In the genomic region with DNA sequence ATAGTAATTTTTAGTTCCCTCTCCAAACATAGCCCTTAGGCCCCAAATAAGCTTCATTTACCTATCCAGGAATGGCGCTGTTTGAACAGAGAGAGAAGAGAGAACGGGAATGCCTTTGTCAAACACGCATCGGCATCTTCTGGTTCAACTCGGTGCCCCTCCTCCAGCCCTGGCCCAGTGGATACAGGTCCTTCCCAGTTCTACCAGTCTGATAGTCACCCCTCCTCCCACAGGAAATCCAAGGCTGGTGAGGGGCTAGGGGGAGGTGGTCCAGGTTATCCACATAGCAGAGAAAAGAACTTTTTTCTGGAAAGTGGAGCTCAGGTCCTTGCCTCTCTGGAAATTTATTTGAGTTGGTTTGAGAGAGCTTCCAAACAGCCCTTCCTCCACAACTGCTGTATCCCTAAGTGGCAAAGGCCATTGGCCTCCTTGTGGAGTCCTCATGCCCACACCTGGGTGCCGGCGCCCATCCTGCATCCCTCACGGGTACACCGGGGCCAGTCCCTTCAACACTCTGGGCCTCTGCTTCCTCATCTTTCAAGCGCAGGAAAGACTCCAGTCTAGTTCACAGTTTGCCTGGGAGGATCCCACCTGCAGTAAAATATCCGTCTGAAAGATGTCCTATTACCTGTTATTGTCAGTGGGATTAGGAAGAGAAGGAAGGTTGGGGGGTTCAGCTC, we compare ENCODE assay signal across 16 cellular contexts.
DNase-seq lines count a peak whose midpoint lies in the region; ATAC-seq and TF ChIP-seq lines count a peak whose summit lies in the region.
"Had no signal": no experiment of that assay in that cellular context is flagged by ENCODE, and none has a peak within 500 bp of the region (broad histone marks: within the 10 kb centered on the region; RNA-seq: fewer than 3 reads in every experiment).

No MANE protein-coding gene starts in this region.

- H3K27me3 Mint-ChIP-seq in activated naive CD8-positive, alpha-beta T cell treated with anti-CD3 and anti-CD28 coated beads, Interleukin-2, amount 50 U/mL, for 24 hours = no peaks in the 10 kb centered on the region
- H3K27me3 Mint-ChIP-seq in activated naive CD8-positive, alpha-beta T cell treated with anti-CD3 and anti-CD28 coated beads for 36 hours = no peaks in the 10 kb centered on the region
- no peaks in the 10 kb centered on the region for H3K27me3 Mint-ChIP-seq in CD4-positive, alpha-beta T cell
- H3K27me3 Mint-ChIP-seq in activated CD4-positive, alpha-beta memory T cell treated with anti-CD3 and anti-CD28 coated beads, Interleukin-2, amount 10 ng/mL, durations not matched to agents 7 days and 5 days = no peaks in the 10 kb centered on the region
- peaks cover 12 to 67% (median 40%) of the 10 kb centered on the region in 3 donors for H3K27me3 Mint-ChIP-seq in immature natural killer cell (ENCODE audit: low read depth in 3 of 3)
- no peaks in the 10 kb centered on the region for H3K27me3 Mint-ChIP-seq in activated CD8-positive, alpha-beta T cell treated with anti-CD3 and anti-CD28 coated beads for 36 hours

- peaks cover 90% of the 10 kb centered on the region for H3K36me3 Mint-ChIP-seq in activated naive CD8-positive, alpha-beta T cell treated with anti-CD3 and anti-CD28 coated beads, Interleukin-2, amount 50 U/mL, for 24 hours (ENCODE audit: low read depth)
- peaks cover 93% of the 10 kb centered on the region for H3K36me3 Mint-ChIP-seq in activated naive CD8-positive, alpha-beta T cell treated with anti-CD3 and anti-CD28 coated beads for 36 hours
- peaks cover 87% of the 10 kb centered on the region for H3K36me3 Mint-ChIP-seq in CD4-positive, alpha-beta T cell (ENCODE audit: low read depth)
- peaks cover 96% of the 10 kb centered on the region for H3K36me3 Mint-ChIP-seq in activated CD4-positive, alpha-beta memory T cell treated with anti-CD3 and anti-CD28 coated beads, Interleukin-2, amount 10 ng/mL, durations not matched to agents 7 days and 5 days (ENCODE audit: low read depth)
- peaks cover 58 to 83% (median 66%) of the 10 kb centered on the region in 3 donors for H3K36me3 Mint-ChIP-seq in immature natural killer cell
- H3K36me3 Mint-ChIP-seq in activated CD8-positive, alpha-beta T cell treated with anti-CD3 and anti-CD28 coated beads for 36 hours (ENCODE audit: low read depth) = peaks cover 96% of the 10 kb centered on the region

- CTCF ChIA-PET in CD4-positive, alpha-beta T cell (lab: Charles Lee) = no interaction called here
- CTCF ChIA-PET in activated CD4-positive, alpha-beta memory T cell treated with anti-CD3 and anti-CD28 coated beads, Interleukin-2, amount 10 ng/mL, durations not matched to agents 7 days and 5 days (lab: Charles Lee) = no interaction called here
- CTCF ChIA-PET in activated CD8-positive, alpha-beta T cell treated with anti-CD3 and anti-CD28 coated beads for 36 hours (lab: Charles Lee) = interaction anchor here (1.1 kb wide), 1 partner anchor 13 kb away, joined by 4 read pairs; no protein-coding TSS in a partner anchor

- no peak for DNase-seq in activated naive CD8-positive, alpha-beta T cell treated with anti-CD3 and anti-CD28 coated beads, Interleukin-2, amount 50 U/mL, for 24 hours
- DNase-seq in activated naive CD8-positive, alpha-beta T cell treated with anti-CD3 and anti-CD28 coated beads for 36 hours = no peak
- no peak for DNase-seq in CD4-positive, alpha-beta T cell
- peak; percentile 12 for DNase-seq in activated CD4-positive, alpha-beta memory T cell treated with anti-CD3 and anti-CD28 coated beads, Interleukin-2, amount 10 ng/mL, durations not matched to agents 7 days and 5 days
- DNase-seq in immature natural killer cell = no peak
- no peak for DNase-seq in activated CD8-positive, alpha-beta T cell treated with anti-CD3 and anti-CD28 coated beads for 36 hours
- DNase-seq: BE2C; Caco-2; CD8-positive, alpha-beta memory T cell; DND-41; GDM1; HCEC 1CT; HFFc6 had no signal

- peaks cover 29% of the 10 kb centered on the region for H3K9me3 Mint-ChIP-seq in activated naive CD8-positive, alpha-beta T cell treated with anti-CD3 and anti-CD28 coated beads, Interleukin-2, amount 50 U/mL, for 24 hours
- H3K9me3 Mint-ChIP-seq in activated naive CD8-positive, alpha-beta T cell treated with anti-CD3 and anti-CD28 coated beads for 36 hours = peaks cover 24% of the 10 kb centered on the region
- peaks cover 8% of the 10 kb centered on the region for H3K9me3 Mint-ChIP-seq in CD4-positive, alpha-beta T cell
- peaks cover 7% of the 10 kb centered on the region for H3K9me3 Mint-ChIP-seq in activated CD4-positive, alpha-beta memory T cell treated with anti-CD3 and anti-CD28 coated beads, Interleukin-2, amount 10 ng/mL, durations not matched to agents 7 days and 5 days
- H3K9me3 Mint-ChIP-seq in immature natural killer cell = peaks cover 0 to 9% (median 3%) of the 10 kb centered on the region in 6 donors
- H3K9me3 Mint-ChIP-seq in activated CD8-positive, alpha-beta T cell treated with anti-CD3 and anti-CD28 coated beads for 36 hours = peaks cover 32% of the 10 kb centered on the region

- intact Hi-C loops in CD4-positive, alpha-beta T cell (cut with DNase I, micrococcal nuclease) = no loop called here
- intact Hi-C loops in activated CD8-positive, alpha-beta T cell treated with anti-CD3 and anti-CD28 coated beads for 36 hours (cut with micrococcal nuclease) = no loop called here

- peak overlapping the region; percentile 14 for H3K27ac Mint-ChIP-seq in activated naive CD8-positive, alpha-beta T cell treated with anti-CD3 and anti-CD28 coated beads, Interleukin-2, amount 50 U/mL, for 24 hours
- H3K27ac Mint-ChIP-seq in activated naive CD8-positive, alpha-beta T cell treated with anti-CD3 and anti-CD28 coated beads for 36 hours = no peak overlapping the region
- peak overlapping the region; percentile 71 for H3K27ac Mint-ChIP-seq in CD4-positive, alpha-beta T cell
- H3K27ac Mint-ChIP-seq in activated CD4-positive, alpha-beta memory T cell treated with anti-CD3 and anti-CD28 coated beads, Interleukin-2, amount 10 ng/mL, durations not matched to agents 7 days and 5 days = no peak overlapping the region
- H3K27ac Mint-ChIP-seq in immature natural killer cell = peak overlapping the region in 4 of 6 donors; percentile 19 to 66 (median 42)
- H3K27ac Mint-ChIP-seq in activated CD8-positive, alpha-beta T cell treated with anti-CD3 and anti-CD28 coated beads for 36 hours = no peak overlapping the region
- H3K27ac Mint-ChIP-seq: HFFc6 had no signal

- POLR2A ChIA-PET in CD4-positive, alpha-beta T cell (lab: Charles Lee) = no interaction called here
- POLR2A ChIA-PET in activated CD4-positive, alpha-beta memory T cell treated with anti-CD3 and anti-CD28 coated beads, Interleukin-2, amount 10 ng/mL, durations not matched to agents 7 days and 5 days (lab: Charles Lee) = interaction anchor here (0.9 to 1.7 kb wide), 3 partner anchors 10 to 15 kb away, joined by 4 to 5 read pairs (median 4); no protein-coding TSS in a partner anchor
- POLR2A ChIA-PET in activated CD8-positive, alpha-beta T cell treated with anti-CD3 and anti-CD28 coated beads for 36 hours (lab: Charles Lee) = interaction anchor here (1.7 kb wide), 1 partner anchor 9 kb away, joined by 5 read pairs; no protein-coding TSS in a partner anchor

- H3K27me3 ChIP-seq in CD4-positive, alpha-beta T cell (ENCODE audit: control insufficient read depth, insufficient read depth, low read length) = no peaks in the 10 kb centered on the region
- H3K27me3 ChIP-seq: BE2C had no signal

- ATAC-seq in activated naive CD8-positive, alpha-beta T cell treated with anti-CD3 and anti-CD28 coated beads, Interleukin-2, amount 50 U/mL, for 24 hours = no peak
- ATAC-seq in CD4-positive, alpha-beta T cell (ENCODE audit: poor library complexity) = no peak
- ATAC-seq in HG03442 (IDR thresholded peaks at IDR 0.05; ENCODE audit: unreplicated experiment) = no peak
- no peak for ATAC-seq in activated CD8-positive, alpha-beta T cell treated with anti-CD3 and anti-CD28 coated beads for 36 hours

- no peak for TF ChIP-seq CTCF in CD4-positive, alpha-beta T cell (IDR thresholded peaks at IDR 0.05)
- TF ChIP-seq CTCF in activated CD8-positive, alpha-beta T cell treated with anti-CD3 and anti-CD28 coated beads for 36 hours (IDR thresholded peaks at IDR 0.05) = no peak

- H3K4me3 Mint-ChIP-seq in activated naive CD8-positive, alpha-beta T cell treated with anti-CD3 and anti-CD28 coated beads, Interleukin-2, amount 50 U/mL, for 24 hours = no peak overlapping the region
- no peak overlapping the region for H3K4me3 Mint-ChIP-seq in activated naive CD8-positive, alpha-beta T cell treated with anti-CD3 and anti-CD28 coated beads for 36 hours
- no peak overlapping the region for H3K4me3 Mint-ChIP-seq in CD4-positive, alpha-beta T cell
- H3K4me3 Mint-ChIP-seq in activated CD4-positive, alpha-beta memory T cell treated with anti-CD3 and anti-CD28 coated beads, Interleukin-2, amount 10 ng/mL, durations not matched to agents 7 days and 5 days = no peak overlapping the region
- no peak overlapping the region for H3K4me3 Mint-ChIP-seq in immature natural killer cell
- H3K4me3 Mint-ChIP-seq in activated CD8-positive, alpha-beta T cell treated with anti-CD3 and anti-CD28 coated beads for 36 hours = no peak overlapping the region
- H3K4me3 Mint-ChIP-seq: HFFc6 had no signal

- peaks cover 15% of the 10 kb centered on the region for H3K9me3 ChIP-seq in CD4-positive, alpha-beta T cell (ENCODE audit: control insufficient read depth, low read length)
- H3K9me3 ChIP-seq: BE2C had no signal

- H3K27ac ChIP-seq in CD4-positive, alpha-beta T cell (ENCODE audit: low read depth, low read length) = no peak overlapping the region
- H3K27ac ChIP-seq: C4-2B, HL-60 had no signal

- peaks cover 11% of the 10 kb centered on the region for H3K4me1 Mint-ChIP-seq in activated naive CD8-positive, alpha-beta T cell treated with anti-CD3 and anti-CD28 coated beads, Interleukin-2, amount 50 U/mL, for 24 hours
- peaks cover 15% of the 10 kb centered on the region for H3K4me1 Mint-ChIP-seq in activated naive CD8-positive, alpha-beta T cell treated with anti-CD3 and anti-CD28 coated beads for 36 hours
- H3K4me1 Mint-ChIP-seq in CD4-positive, alpha-beta T cell (ENCODE audit: low read depth) = peaks cover 37% of the 10 kb centered on the region
- H3K4me1 Mint-ChIP-seq in activated CD4-positive, alpha-beta memory T cell treated with anti-CD3 and anti-CD28 coated beads, Interleukin-2, amount 10 ng/mL, durations not matched to agents 7 days and 5 days = peaks cover 27% of the 10 kb centered on the region
- peaks cover 73 to 95% of the 10 kb centered on the region in 2 donors for H3K4me1 Mint-ChIP-seq in immature natural killer cell
- peaks cover 22% of the 10 kb centered on the region for H3K4me1 Mint-ChIP-seq in activated CD8-positive, alpha-beta T cell treated with anti-CD3 and anti-CD28 coated beads for 36 hours (ENCODE audit: low read depth)

Comparison
In these comparisons a context has a peak if more than half of its experiments do, and no peak if none do; other contexts are left out.
1. H3K27ac Mint-ChIP-seq: peak in activated naive CD8-positive, alpha-beta T cell treated with anti-CD3 and anti-CD28 coated beads, Interleukin-2, amount 50 U/mL, for 24 hours (single experiment), CD4-positive, alpha-beta T cell (single experiment) and immature natural killer cell (4 of 6); none in activated naive CD8-positive, alpha-beta T cell treated with anti-CD3 and anti-CD28 coated beads for 36 hours (single experiment), activated CD4-positive, alpha-beta memory T cell treated with anti-CD3 and anti-CD28 coated beads, Interleukin-2, amount 10 ng/mL, durations not matched to agents 7 days and 5 days (single experiment) and activated CD8-positive, alpha-beta T cell treated with anti-CD3 and anti-CD28 coated beads for 36 hours (single experiment).